Comparison of ENCODE assay signal across 11 cellular contexts in genomic region chr12:6310771-6311610, GRCh38. TPM values are rescaled to one million over a fixed set of nuclear protein-coding genes. Genes with fewer than 3 reads are reported as not detected.
DNase-seq lines count a peak whose midpoint lies in the region; ATAC-seq, FAIRE-seq and TF ChIP-seq lines count a peak whose summit lies in the region.
"Had no signal": no experiment of that assay in that cellular context is flagged by ENCODE, and none has a peak within 500 bp of the region (broad histone marks: within the 10 kb centered on the region; RNA-seq: fewer than 3 reads in every experiment).

No MANE protein-coding gene starts in this region.

- H3K36me3 ChIP-seq in bronchial epithelial cell (ENCODE audit: control insufficient read depth, insufficient read depth, low read length), result peaks cover 3% of the 10 kb centered on the region
- H3K36me3 ChIP-seq in thoracic aorta, result no peaks in the 10 kb centered on the region

- no peak for ATAC-seq in activated CD8-positive, alpha-beta T cell treated with anti-CD3 and anti-CD28 coated beads for 36 hours
- ATAC-seq in activated CD8-positive, alpha-beta T cell treated with anti-CD3 and anti-CD28 coated beads, Interleukin-2, amount 10 ng/mL, durations not matched to agents 7 days and 5 days, result no peak
- ATAC-seq in thoracic aorta (ENCODE audit: insufficient number of reproducible peaks, low FRiP score, low read depth), result no peak

- H3K4me1 Mint-ChIP-seq in activated CD8-positive, alpha-beta T cell treated with anti-CD3 and anti-CD28 coated beads for 36 hours (ENCODE audit: low read depth), result peaks cover 11% of the 10 kb centered on the region
- H3K4me1 Mint-ChIP-seq in activated CD8-positive, alpha-beta T cell treated with anti-CD3 and anti-CD28 coated beads, Interleukin-2, amount 10 ng/mL, durations not matched to agents 7 days and 5 days (ENCODE audit: low read depth), result peaks cover 7% of the 10 kb centered on the region

- H3K9me3 ChIP-seq in thoracic aorta, result no peaks in the 10 kb centered on the region

- H3K9me3 Mint-ChIP-seq in activated CD8-positive, alpha-beta T cell treated with anti-CD3 and anti-CD28 coated beads for 36 hours, result no peaks in the 10 kb centered on the region
- no peaks in the 10 kb centered on the region for H3K9me3 Mint-ChIP-seq in activated CD8-positive, alpha-beta T cell treated with anti-CD3 and anti-CD28 coated beads, Interleukin-2, amount 10 ng/mL, durations not matched to agents 7 days and 5 days (ENCODE audit: insufficient read depth)

- WGBS in lower leg skin, 2 donors, result 22 to 25% methylated on average over 36 to 42 of the region's 43 CpGs

- H3K4me3 Mint-ChIP-seq in activated CD8-positive, alpha-beta T cell treated with anti-CD3 and anti-CD28 coated beads for 36 hours, result peak overlapping the region; percentile 10
- H3K4me3 Mint-ChIP-seq in activated CD8-positive, alpha-beta T cell treated with anti-CD3 and anti-CD28 coated beads, Interleukin-2, amount 10 ng/mL, durations not matched to agents 7 days and 5 days, result no peak overlapping the region

- H3K27me3 ChIP-seq in bronchial epithelial cell (ENCODE audit: control insufficient read depth, insufficient read depth, low read length) (peaks cover 1% of the 10 kb centered on the region), thoracic aorta (replicated peaks; ENCODE audit: insufficient read depth) (no peaks in the 10 kb centered on the region)

- POLR2A ChIA-PET in activated CD8-positive, alpha-beta T cell treated with anti-CD3 and anti-CD28 coated beads for 36 hours (lab: Charles Lee), result interaction anchor here (1.2 kb wide), 1 partner anchor 9 kb away, joined by 3 read pairs; no protein-coding TSS in a partner anchor
- POLR2A ChIA-PET in activated CD8-positive, alpha-beta T cell treated with anti-CD3 and anti-CD28 coated beads, Interleukin-2, amount 10 ng/mL, durations not matched to agents 7 days and 5 days (lab: Charles Lee), result no interaction called here

- TF ChIP-seq POLR2A in lower leg skin (IDR thresholded peaks at IDR 0.05), result no peak

- H3K27ac Mint-ChIP-seq in activated CD8-positive, alpha-beta T cell treated with anti-CD3 and anti-CD28 coated beads for 36 hours, result no peak overlapping the region
- no peak overlapping the region for H3K27ac Mint-ChIP-seq in activated CD8-positive, alpha-beta T cell treated with anti-CD3 and anti-CD28 coated beads, Interleukin-2, amount 10 ng/mL, durations not matched to agents 7 days and 5 days

- H3K27ac ChIP-seq in thoracic aorta, result no peak overlapping the region

- no peak for DNase-seq in activated CD8-positive, alpha-beta T cell treated with anti-CD3 and anti-CD28 coated beads for 36 hours
- DNase-seq in activated CD8-positive, alpha-beta T cell treated with anti-CD3 and anti-CD28 coated beads, Interleukin-2, amount 10 ng/mL, durations not matched to agents 7 days and 5 days, result no peak
- DNase-seq in bronchial epithelial cell (ENCODE audit: low read depth) (no peak), lower leg skin (ENCODE audit: low spot score in 2 of 2) (no peak), thoracic aorta (ENCODE audit: low spot score) (no peak), globus pallidus (ENCODE audit: low spot score) (no peak), posterior vena cava (ENCODE audit: low spot score) (no peak), GM19239 (ENCODE audit: insufficient read length, low spot score) (no peak)
- DNase-seq: MV-4-11 had no signal

- FAIRE-seq in bronchial epithelial cell (lab: Jason Lieb, UNC), result no peak
- FAIRE-seq in GM19239 (lab: Jason Lieb, UNC), result no peak
- FAIRE-seq: GM18507 had no signal

- TF ChIP-seq CTCF in activated CD8-positive, alpha-beta T cell treated with anti-CD3 and anti-CD28 coated beads for 36 hours (IDR thresholded peaks at IDR 0.05), result no peak
- TF ChIP-seq CTCF in bronchial epithelial cell (IDR thresholded peaks at IDR 0.05; ENCODE audit: insufficient read depth, low read length, severe bottlenecking) (peak; percentile 27), lower leg skin (IDR thresholded peaks at IDR 0.05) (no peak), thoracic aorta (IDR thresholded peaks at IDR 0.05) (no peak)

- CTCF ChIA-PET in activated CD8-positive, alpha-beta T cell treated with anti-CD3 and anti-CD28 coated beads for 36 hours (lab: Charles Lee), result interaction anchor here (0.9 kb wide), 1 partner anchor 9 kb away, joined by 3 read pairs; no protein-coding TSS in a partner anchor
- CTCF ChIA-PET in activated CD8-positive, alpha-beta T cell treated with anti-CD3 and anti-CD28 coated beads, Interleukin-2, amount 10 ng/mL, durations not matched to agents 7 days and 5 days (lab: Charles Lee), result no interaction called here

- H3K4me1 ChIP-seq in thoracic aorta (ENCODE audit: control insufficient read depth in 1 of 2, low read depth in 2 of 2), result peaks cover 5 to 12% of the 10 kb centered on the region in 2 donors

- H3K27me3 Mint-ChIP-seq in activated CD8-positive, alpha-beta T cell treated with anti-CD3 and anti-CD28 coated beads for 36 hours, result peaks cover 8% of the 10 kb centered on the region
- H3K27me3 Mint-ChIP-seq in activated CD8-positive, alpha-beta T cell treated with anti-CD3 and anti-CD28 coated beads, Interleukin-2, amount 10 ng/mL, durations not matched to agents 7 days and 5 days (ENCODE audit: low read depth), result peaks cover 22% of the 10 kb centered on the region

- H3K36me3 Mint-ChIP-seq in activated CD8-positive, alpha-beta T cell treated with anti-CD3 and anti-CD28 coated beads for 36 hours (ENCODE audit: low read depth), result no peaks in the 10 kb centered on the region
- H3K36me3 Mint-ChIP-seq in activated CD8-positive, alpha-beta T cell treated with anti-CD3 and anti-CD28 coated beads, Interleukin-2, amount 10 ng/mL, durations not matched to agents 7 days and 5 days (ENCODE audit: low read depth), result no peaks in the 10 kb centered on the region

- intact Hi-C loops in activated CD8-positive, alpha-beta T cell treated with anti-CD3 and anti-CD28 coated beads for 36 hours (cut with micrococcal nuclease), result no loop called here
- intact Hi-C loops in lower leg skin (cut with DNase I; ENCODE audit: low total_unique reads) (no loop called here), posterior vena cava (cut with DNase I) (no loop called here)

- H3K4me3 ChIP-seq in bronchial epithelial cell (ENCODE audit: low read depth, low read length) (peak overlapping the region; percentile 50), lower leg skin (ENCODE audit: low read depth, poor library complexity, severe bottlenecking) (peak overlapping the region; percentile 35), thoracic aorta (peak overlapping the region; percentile 63)

RNA-seq across cellular contexts. Expression of gene PLEKHG6, which starts 0.5 kb away (rescaled TPM):
- not detected for total RNA-seq in activated CD8-positive, alpha-beta T cell treated with anti-CD3 and anti-CD28 coated beads for 36 hours
- under 1 TPM in 1 of 2 experiments, not detected in 1; 0.47 TPM for total RNA-seq in activated CD8-positive, alpha-beta T cell treated with anti-CD3 and anti-CD28 coated beads, Interleukin-2, amount 10 ng/mL, durations not matched to agents 7 days and 5 days
- total RNA-seq in bronchial epithelial cell, result 15.3 and 23.4 TPM in 2 replicates
- 10 to 100 TPM; 10.6 to 34.1 (median 22.4) TPM for total RNA-seq in lower leg skin
- total RNA-seq in thoracic aorta, result under 1 TPM in 1 of 2 donors, not detected in 1; 0.78 TPM
- total RNA-seq in posterior vena cava, result under 1 TPM in 1 of 2 donors, not detected in 1; 0.51 TPM
- total RNA-seq: T-helper 1 cell treated with Interleukin-12 subunit alpha and Interleukin-12 subunit beta and Interleukin-4 antibody, amounts not matched to agents 30 ng/mL and 1 ng/mL, for 36 hours had no signal

RNA-seq across cellular contexts. Expression of gene TNFRSF1A, which starts 30.9 kb away (rescaled TPM):
- 10 to 100 TPM; 40.6 TPM for total RNA-seq in activated CD8-positive, alpha-beta T cell treated with anti-CD3 and anti-CD28 coated beads for 36 hours
- total RNA-seq in activated CD8-positive, alpha-beta T cell treated with anti-CD3 and anti-CD28 coated beads, Interleukin-2, amount 10 ng/mL, durations not matched to agents 7 days and 5 days, result 10 to 100 TPM; 58.8 to 63.4 TPM
- 26.9 and 47.0 TPM in 2 replicates for total RNA-seq in bronchial epithelial cell
- total RNA-seq in lower leg skin, result 100 to 1,000 TPM; 104 to 252 (median 186) TPM
- total RNA-seq in thoracic aorta, result 100 to 1,000 TPM; 311 to 384 TPM
- total RNA-seq in posterior vena cava, result 100 to 1,000 TPM; 190 to 194 TPM
